ENCODE assay signal across 26 cellular contexts in genomic region chr7:45651056-45651444, GRCh38.
"Had no signal": no experiment of that assay in that cellular context is flagged by ENCODE, and none has a peak within 500 bp of the region (broad histone marks: within the 10 kb centered on the region; RNA-seq: fewer than 3 reads in every experiment).

No MANE protein-coding gene starts in this region.

- H3K9me3 ChIP-seq: esophagus squamous epithelium, heart right ventricle, lower lobe of right lung, sigmoid colon, suprapubic skin, tibial artery, upper lobe of right lung had no signal

- FAIRE-seq: small intestine had no signal

- H3K4me3 Mint-ChIP-seq: activated naive CD4-positive, alpha-beta T cell treated with anti-CD3 and anti-CD28 coated beads, Interleukin-2, amount 50 U/mL, for 24 hours; central memory CD8-positive, alpha-beta T cell; dendritic cell treated with granulocyte-macrophage colony-stimulating factor and Interleukin-4, amounts not matched to agents 40 ng/mL and 50 ng/mL, for 4 days; nephron; stimulated activated naive B cell treated with anti-CD40 and anti-IgM and Interleukin-4, amounts not matched to agents 10 μg/mL and 1 μg/mL and 100 μg/mL, for 72 hours; T-helper 1 cell treated with Interleukin-12 subunit alpha and Interleukin-12 subunit beta and Interleukin-4 antibody, amounts not matched to agents 30 μg/mL and 1 μg/mL, for 36 hours; WTC11 had no signal

- H3K27me3 ChIP-seq: esophagus squamous epithelium, heart right ventricle, sigmoid colon, suprapubic skin, tibial artery, upper lobe of right lung had no signal

- DNase-seq: activated CD4-positive, alpha-beta T cell treated with anti-CD3 and anti-CD28 coated beads for 1 hour; activated CD4-positive, alpha-beta T cell treated with anti-CD3 and anti-CD28 coated beads, Interleukin-2, amount 50 U/mL, for 48 hours; activated T-cell treated with anti-CD3 and anti-CD28 coated beads, Interleukin-2, amount 50 U/mL, for 48 hours; anterior cingulate cortex; effector CD4-positive, alpha-beta T cell; esophagus squamous epithelium; foreskin melanocyte; heart right ventricle; lower lobe of right lung; mesenchymal stem cell; sigmoid colon; small intestine; stimulated activated CD4-positive, alpha-beta T cell treated with anti-CD3 and anti-CD28 coated beads, Interleukin-4, amount 100 ng/mL, for 4 hours; stimulated activated CD8-positive, alpha-beta memory T cell treated with anti-CD3 and anti-CD28 coated beads, Interleukin-4, amount 100 ng/mL, for 48 hours; stimulated activated naive B cell treated with anti-CD40 and anti-IgM and Interleukin-4, amounts not matched to agents 10 μg/mL and 1 μg/mL and 100 μg/mL, for 72 hours; SW 1271; upper lobe of right lung had no signal

- H3K36me3 ChIP-seq: esophagus squamous epithelium, heart right ventricle, lower lobe of right lung, sigmoid colon, suprapubic skin, tibial artery, upper lobe of right lung had no signal

- H3K27ac Mint-ChIP-seq: activated naive CD4-positive, alpha-beta T cell treated with anti-CD3 and anti-CD28 coated beads, Interleukin-2, amount 50 U/mL, for 24 hours; activated T-helper 2 cell treated with anti-CD3 and anti-CD28 coated beads, Interferon-gamma antibody, Interleukin-2, Interleukin-4, amounts not matched to agents 10 μg/mL and 5 μg/mL and 100 μg/mL, durations not matched to agents 14 hours and 24 hours and 36 hours; dendritic cell treated with granulocyte-macrophage colony-stimulating factor and Interleukin-4, amounts not matched to agents 40 ng/mL and 50 ng/mL, for 4 days; nephron; stimulated activated naive B cell treated with anti-CD40 and anti-IgM and Interleukin-4, amounts not matched to agents 10 μg/mL and 1 μg/mL and 100 μg/mL, for 72 hours; T-helper 1 cell treated with Interleukin-12 subunit alpha and Interleukin-12 subunit beta and Interleukin-4 antibody, amounts not matched to agents 30 μg/mL and 1 μg/mL, for 36 hours; WTC11 had no signal

- H3K4me3 ChIP-seq: esophagus squamous epithelium, heart right ventricle, lower lobe of right lung, sigmoid colon, suprapubic skin, tibial artery, upper lobe of right lung had no signal

- ATAC-seq: lower lobe of right lung; stimulated activated naive B cell treated with anti-CD40 and anti-IgM and Interleukin-4, amounts not matched to agents 10 μg/mL and 1 μg/mL and 100 μg/mL, for 72 hours; upper lobe of right lung; WTC11 had no signal

- H3K4me1 Mint-ChIP-seq: activated naive CD4-positive, alpha-beta T cell treated with anti-CD3 and anti-CD28 coated beads, Interleukin-2, amount 50 U/mL, for 24 hours; central memory CD8-positive, alpha-beta T cell; nephron; WTC11 had no signal

- H3K36me3 Mint-ChIP-seq: activated naive CD4-positive, alpha-beta T cell treated with anti-CD3 and anti-CD28 coated beads, Interleukin-2, amount 50 U/mL, for 24 hours; stimulated activated naive B cell treated with anti-CD40 and anti-IgM and Interleukin-4, amounts not matched to agents 10 μg/mL and 1 μg/mL and 100 μg/mL, for 72 hours had no signal

- H3K9me3 Mint-ChIP-seq: activated naive CD4-positive, alpha-beta T cell treated with anti-CD3 and anti-CD28 coated beads, Interleukin-2, amount 50 U/mL, for 24 hours; activated T-helper 2 cell treated with anti-CD3 and anti-CD28 coated beads, Interferon-gamma antibody, Interleukin-2, Interleukin-4, amounts not matched to agents 10 μg/mL and 5 μg/mL and 100 μg/mL, durations not matched to agents 14 hours and 24 hours and 36 hours; central memory CD8-positive, alpha-beta T cell; dendritic cell treated with granulocyte-macrophage colony-stimulating factor and Interleukin-4, amounts not matched to agents 40 ng/mL and 50 ng/mL, for 4 days; nephron; T-helper 1 cell treated with Interleukin-12 subunit alpha and Interleukin-12 subunit beta and Interleukin-4 antibody, amounts not matched to agents 30 μg/mL and 1 μg/mL, for 36 hours; WTC11 had no signal

- H3K27me3 Mint-ChIP-seq: activated naive CD4-positive, alpha-beta T cell treated with anti-CD3 and anti-CD28 coated beads, Interleukin-2, amount 50 U/mL, for 24 hours; dendritic cell treated with granulocyte-macrophage colony-stimulating factor and Interleukin-4, amounts not matched to agents 40 ng/mL and 50 ng/mL, for 4 days; stimulated activated naive B cell treated with anti-CD40 and anti-IgM and Interleukin-4, amounts not matched to agents 10 μg/mL and 1 μg/mL and 100 μg/mL, for 72 hours had no signal
